Comparison of ENCODE assay signal across 1 cellular context in the genomic region with DNA sequence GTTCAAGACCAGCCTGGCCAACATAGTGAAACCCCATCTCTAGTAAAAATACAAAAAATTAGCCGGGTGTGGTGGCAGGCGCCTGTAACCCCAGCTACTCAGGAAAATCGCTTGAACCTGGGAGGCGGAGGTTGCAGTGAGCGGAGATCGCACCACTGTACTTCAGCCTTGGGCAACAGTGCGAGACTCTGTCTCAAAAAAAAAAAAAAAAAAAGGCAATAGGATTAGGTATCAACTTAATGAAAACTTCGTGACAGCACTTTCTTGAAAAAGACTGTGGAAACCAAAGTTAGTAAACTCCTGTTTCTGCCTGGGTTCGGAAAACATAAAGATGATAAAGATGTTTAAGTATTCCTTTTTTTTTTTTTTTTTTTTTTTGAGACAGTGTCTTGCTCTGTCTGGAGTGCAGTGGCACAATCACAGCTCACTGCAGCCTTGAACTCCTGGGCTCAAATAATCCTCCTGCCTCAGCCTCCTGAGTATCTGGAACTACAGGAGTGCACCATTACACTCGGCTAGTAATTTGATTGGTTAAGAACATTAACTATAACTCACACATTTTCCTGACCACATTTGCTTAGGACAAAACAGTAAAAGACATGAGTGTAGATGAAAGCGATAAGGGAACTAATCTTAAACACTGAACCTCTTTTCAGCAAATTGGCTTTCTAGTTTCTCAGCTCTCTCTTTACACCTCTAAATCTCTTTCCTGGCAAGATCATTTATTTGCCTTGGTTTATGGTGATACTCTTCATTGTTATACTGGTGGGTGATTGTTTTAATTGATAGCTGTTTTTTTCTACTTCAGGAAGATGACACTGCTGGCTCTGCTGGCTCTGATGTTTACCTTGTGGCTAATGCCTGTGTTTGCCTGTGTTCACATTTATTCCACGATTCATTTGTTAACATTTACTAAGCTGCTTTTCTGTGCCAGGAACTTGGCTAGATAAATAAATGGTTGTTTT.
TF ChIP-seq lines count a peak whose summit lies in the region.

No MANE protein-coding gene starts in this region.

TF ChIP-seq in HCT116, 20 proteins besides CTCF, POLR2A, EP300 and RAD21:
- TF ChIP-seq CBX3 (IDR thresholded peaks at IDR 0.05; ENCODE audit: low read depth) (no peak), POLR2AphosphoS5 (IDR thresholded peaks at IDR 0.05; ENCODE audit: low read depth, low read length) (peak; percentile 9; the same call in 1 of the 2 replicates)
TF ChIP-seq in HCT116: peak in this region for 1.
